In the genomic region with DNA sequence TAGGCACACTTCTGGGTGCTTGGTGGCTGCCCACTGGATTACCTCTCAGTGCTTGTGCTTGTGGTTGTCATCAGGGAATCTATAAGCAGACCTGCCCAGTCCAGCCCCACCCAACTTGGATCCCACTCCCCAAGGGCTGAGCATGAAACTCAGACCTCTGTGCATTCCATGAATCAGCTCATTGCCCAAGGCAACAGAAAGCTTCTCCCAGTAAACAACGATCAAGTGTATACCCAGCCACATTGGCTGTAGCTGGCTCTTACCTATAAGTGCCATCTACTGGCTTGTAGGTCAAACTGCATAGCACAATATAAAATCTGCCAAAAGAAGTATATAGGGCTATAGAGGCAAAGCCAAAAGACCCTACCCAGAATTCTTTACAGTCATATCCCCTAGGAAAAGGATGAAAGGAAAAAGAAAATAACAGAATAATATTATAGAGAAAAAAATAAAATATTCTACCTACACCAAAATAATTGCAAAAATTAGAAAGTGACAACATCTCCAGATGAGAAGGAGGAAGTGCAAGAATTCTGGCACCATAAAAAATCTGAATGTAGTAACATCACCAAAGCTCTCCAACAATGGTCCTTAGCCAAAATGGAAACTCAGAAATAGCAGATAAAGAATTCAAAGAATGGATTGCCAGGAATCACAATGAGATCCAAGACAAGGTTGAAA, we compare ENCODE assay signal across 10 cellular contexts.
DNase-seq lines count a peak whose midpoint lies in the region; ATAC-seq and TF ChIP-seq lines count a peak whose summit lies in the region.
"Had no signal": no experiment of that assay in that cellular context is flagged by ENCODE, and none has a peak within 500 bp of the region (broad histone marks: within the 10 kb centered on the region; RNA-seq: fewer than 3 reads in every experiment).

No MANE protein-coding gene starts in this region.

- H3K36me3 ChIP-seq in DND-41 (ENCODE audit: insufficient read depth, low read length) (no peaks in the 10 kb centered on the region), WERI-Rb-1 (no peaks in the 10 kb centered on the region), aorta (ENCODE audit: control insufficient read depth in 1 of 2, insufficient read depth in 2 of 2, low read length in 1 of 2) (no peaks in the 10 kb centered on the region)

- H3K9me3 ChIP-seq in DND-41 (ENCODE audit: insufficient read depth, low read length, severe bottlenecking) = no peaks in the 10 kb centered on the region
- peaks cover 2% of the 10 kb centered on the region for H3K9me3 ChIP-seq in WERI-Rb-1 (ENCODE audit: severe bottlenecking)
- no peaks in the 10 kb centered on the region for H3K9me3 ChIP-seq in aorta (ENCODE audit: control insufficient read depth, low read length)

- no peaks in the 10 kb centered on the region for H3K4me1 Mint-ChIP-seq in stimulated activated naive B cell treated with anti-CD40 and anti-IgM and Interleukin-4, amounts not matched to agents 10 μg/mL and 1 μg/mL and 100 μg/mL, for 72 hours
- H3K4me1 Mint-ChIP-seq: activated naive CD8-positive, alpha-beta T cell treated with anti-CD3 and anti-CD28 coated beads, Interleukin-2, amount 10 ng/mL, durations not matched to agents 7 days and 5 days had no signal

- H3K79me2 ChIP-seq in DND-41 (ENCODE audit: insufficient read depth, low read length) = no peaks in the 10 kb centered on the region

- ATAC-seq in DND-41 (ENCODE audit: insufficient read depth, low read depth) (no peak), left lobe of liver (peak; percentile 69), aorta (ENCODE audit: low FRiP score) (no peak), GM18909 (IDR thresholded peaks at IDR 0.05; ENCODE audit: poor library complexity, unreplicated experiment) (no peak)
- no peak for ATAC-seq in stimulated activated naive B cell treated with anti-CD40 and anti-IgM and Interleukin-4, amounts not matched to agents 10 μg/mL and 1 μg/mL and 100 μg/mL, for 72 hours (replicated peaks)

- H3K4me1 ChIP-seq in DND-41 (ENCODE audit: insufficient read depth, low read length) (no peaks in the 10 kb centered on the region), aorta (ENCODE audit: control insufficient read depth in 1 of 2, insufficient read depth in 2 of 2, low read length in 2 of 2) (no peaks in the 10 kb centered on the region)

- DNase-seq in DND-41 = no peak
- DNase-seq in KBM-7 = peak; percentile 8
- DNase-seq in WERI-Rb-1 = peak; percentile 22
- DNase-seq in left lobe of liver (ENCODE audit: low spot score) = no peak
- no peak for DNase-seq in aorta
- DNase-seq in effector CD4-positive, alpha-beta T cell = no peak
- DNase-seq in stimulated activated naive B cell treated with anti-CD40 and anti-IgM and Interleukin-4, amounts not matched to agents 10 μg/mL and 1 μg/mL and 100 μg/mL, for 72 hours = no peak
- DNase-seq: activated naive CD8-positive, alpha-beta T cell treated with anti-CD3 and anti-CD28 coated beads, Interleukin-2, amount 10 ng/mL, durations not matched to agents 7 days and 5 days had no signal

- H3K4me3 Mint-ChIP-seq in stimulated activated naive B cell treated with anti-CD40 and anti-IgM and Interleukin-4, amounts not matched to agents 10 μg/mL and 1 μg/mL and 100 μg/mL, for 72 hours = no peak overlapping the region
- H3K4me3 Mint-ChIP-seq: activated naive CD8-positive, alpha-beta T cell treated with anti-CD3 and anti-CD28 coated beads, Interleukin-2, amount 10 ng/mL, durations not matched to agents 7 days and 5 days; natural killer cell treated with Interleukin-12 subunit alpha and Interleukin-12 subunit beta and Interleukin-15 and Interleukin-18, amount 100 ng/mL, for 72 hours had no signal

- no peaks in the 10 kb centered on the region for H4K20me1 ChIP-seq in DND-41 (ENCODE audit: insufficient read depth, low read length)

- H3K4me2 ChIP-seq in DND-41 (ENCODE audit: insufficient read depth, low read length) = no peak overlapping the region

- peak; percentile 37 for TF ChIP-seq CTCF in DND-41 (IDR thresholded peaks at IDR 0.05; ENCODE audit: borderline replicate concordance, extremely low read depth, low read length, poor library complexity, severe bottlenecking)
- peak; percentile 60 for TF ChIP-seq CTCF in WERI-Rb-1 (IDR thresholded peaks at IDR 0.05; ENCODE audit: low read depth, low read length)

- peaks cover 16 to 23% of the 10 kb centered on the region in 2 donors for H3K9me3 Mint-ChIP-seq in stimulated activated naive B cell treated with anti-CD40 and anti-IgM and Interleukin-4, amounts not matched to agents 10 μg/mL and 1 μg/mL and 100 μg/mL, for 72 hours

- no peak overlapping the region for H3K27ac ChIP-seq in DND-41 (ENCODE audit: low read length)
- no peak overlapping the region for H3K27ac ChIP-seq in WERI-Rb-1
- no peak overlapping the region for H3K27ac ChIP-seq in aorta (ENCODE audit: low read depth in 1 of 2, low read length in 2 of 2)

- in situ Hi-C loops in KBM-7 (cut with MboI; ENCODE audit: low pct_unique_long_range_greater_than_20kb, low sequenced_read_pairs) = no loop called here

- H3K27ac Mint-ChIP-seq in stimulated activated naive B cell treated with anti-CD40 and anti-IgM and Interleukin-4, amounts not matched to agents 10 μg/mL and 1 μg/mL and 100 μg/mL, for 72 hours = no peak overlapping the region
- H3K27ac Mint-ChIP-seq: activated naive CD8-positive, alpha-beta T cell treated with anti-CD3 and anti-CD28 coated beads, Interleukin-2, amount 10 ng/mL, durations not matched to agents 7 days and 5 days; natural killer cell treated with Interleukin-12 subunit alpha and Interleukin-12 subunit beta and Interleukin-15 and Interleukin-18, amount 100 ng/mL, for 72 hours had no signal

- whole genome bisulfite sequencing in aorta, 2 donors = 30 to 37% methylated on average over 1 of the region's 1 CpG

- H2AFZ ChIP-seq in DND-41 (ENCODE audit: low read depth, low read length) = no peak overlapping the region

- no peak overlapping the region for H3K9ac ChIP-seq in DND-41 (ENCODE audit: low read depth, low read length)

- H3K4me3 ChIP-seq in DND-41 (ENCODE audit: low read depth in 1 of 2, low read length in 2 of 2) (no peak overlapping the region), WERI-Rb-1 (ENCODE audit: low read depth, low read length) (no peak overlapping the region), aorta (ENCODE audit: low read length in 2 of 2) (no peak overlapping the region)

- H3K36me3 Mint-ChIP-seq in stimulated activated naive B cell treated with anti-CD40 and anti-IgM and Interleukin-4, amounts not matched to agents 10 μg/mL and 1 μg/mL and 100 μg/mL, for 72 hours = no peaks in the 10 kb centered on the region
- H3K36me3 Mint-ChIP-seq: activated naive CD8-positive, alpha-beta T cell treated with anti-CD3 and anti-CD28 coated beads, Interleukin-2, amount 10 ng/mL, durations not matched to agents 7 days and 5 days had no signal

- H3K27me3 Mint-ChIP-seq in stimulated activated naive B cell treated with anti-CD40 and anti-IgM and Interleukin-4, amounts not matched to agents 10 μg/mL and 1 μg/mL and 100 μg/mL, for 72 hours = no peaks in the 10 kb centered on the region
- H3K27me3 Mint-ChIP-seq: activated naive CD8-positive, alpha-beta T cell treated with anti-CD3 and anti-CD28 coated beads, Interleukin-2, amount 10 ng/mL, durations not matched to agents 7 days and 5 days; natural killer cell treated with Interleukin-12 subunit alpha and Interleukin-12 subunit beta and Interleukin-15 and Interleukin-18, amount 100 ng/mL, for 72 hours had no signal

- intact Hi-C loops in aorta (cut with DNase I) = no loop called here

- H3K27me3 ChIP-seq in DND-41 (ENCODE audit: insufficient read depth, low read length, poor library complexity) (no peaks in the 10 kb centered on the region), WERI-Rb-1 (ENCODE audit: insufficient read depth, low read depth, severe bottlenecking) (no peaks in the 10 kb centered on the region), aorta (ENCODE audit: control insufficient read depth in 1 of 2, insufficient read depth in 2 of 2, low read length in 1 of 2) (no peaks in the 10 kb centered on the region)

Comparison
In these comparisons a context has a peak if more than half of its experiments do, and no peak if none do; other contexts are left out.
1. DNase-seq: peak in KBM-7 (single experiment) and WERI-Rb-1 (single experiment); none in DND-41 (single experiment), left lobe of liver (single experiment), aorta (0 of 2), effector CD4-positive, alpha-beta T cell (single experiment) and stimulated activated naive B cell treated with anti-CD40 and anti-IgM and Interleukin-4, amounts not matched to agents 10 μg/mL and 1 μg/mL and 100 μg/mL, for 72 hours (single experiment).